ENCODE assay signal across 8 cellular contexts in genomic region chr17:40344321-40345160, GRCh38. TPM values are rescaled to one million over a fixed set of nuclear protein-coding genes. Genes with fewer than 3 reads are reported as not detected.
A peak's percentile ranks its signal among the peaks of the same experiment; 100 is the strongest.
DNase-seq lines count a peak whose midpoint lies in the region; ATAC-seq, FAIRE-seq and TF ChIP-seq lines count a peak whose summit lies in the region.
"Had no signal": no experiment of that assay in that cellular context is flagged by ENCODE, and none has a peak within 500 bp of the region (broad histone marks: within the 10 kb centered on the region; RNA-seq: fewer than 3 reads in every experiment).

No MANE protein-coding gene starts in this region.

- H4K20me1 ChIP-seq in astrocyte (ENCODE audit: insufficient read depth, low read length) = peaks cover 62% of the 10 kb centered on the region

- no peak for ATAC-seq in GM19452 (IDR thresholded peaks at IDR 0.05; ENCODE audit: unreplicated experiment)

- intact Hi-C loops in kidney (cut with DNase I) (no loop called here), lower leg skin (cut with DNase I; ENCODE audit: low total_unique reads) (loop anchor here (10.0 kb wide), 1 partner anchor 230 kb away; no protein-coding TSS in a partner anchor)

- H3K4me2 ChIP-seq in astrocyte (ENCODE audit: low read length) = peak overlapping the region; percentile 95

- H3K9ac ChIP-seq in astrocyte (ENCODE audit: low read length) (peak overlapping the region; percentile 88), kidney (ENCODE audit: low read length in 2 of 2) (peak overlapping the region; percentile 61 to 98), stomach smooth muscle (ENCODE audit: low read length in 2 of 2) (peak overlapping the region; percentile 68 to 82)

- H3K27me3 ChIP-seq in astrocyte (ENCODE audit: insufficient read depth, low read length) = no peaks in the 10 kb centered on the region
- no peaks in the 10 kb centered on the region for H3K27me3 ChIP-seq in stomach smooth muscle (ENCODE audit: control insufficient read depth in 1 of 2, insufficient read depth in 2 of 2, low read length in 2 of 2)

- no peak for TF ChIP-seq POLR2A in lower leg skin (IDR thresholded peaks at IDR 0.05)

- peaks cover 3% of the 10 kb centered on the region for H3K36me3 Mint-ChIP-seq in IgD-negative memory B cell
- H3K36me3 Mint-ChIP-seq in astrocyte (ENCODE audit: low read depth, unreplicated experiment) = peaks cover 4% of the 10 kb centered on the region

- H3K4me3 ChIP-seq in astrocyte (ENCODE audit: insufficient read depth, low read depth, low read length) = peak overlapping the region; percentile 63
- peak overlapping the region; percentile 81 to 91 for H3K4me3 ChIP-seq in kidney (ENCODE audit: low read length in 2 of 2)
- H3K4me3 ChIP-seq in stomach smooth muscle (ENCODE audit: low read length in 2 of 2) = peak overlapping the region; percentile 85 to 86
- H3K4me3 ChIP-seq in lower leg skin (ENCODE audit: low read depth, poor library complexity, severe bottlenecking) = no peak overlapping the region

- no peaks in the 10 kb centered on the region for H3K27me3 Mint-ChIP-seq in IgD-negative memory B cell
- no peaks in the 10 kb centered on the region for H3K27me3 Mint-ChIP-seq in astrocyte (ENCODE audit: low read depth, unreplicated experiment)

- no peak for FAIRE-seq in astrocyte (lab: Jason Lieb, UNC)
- FAIRE-seq in kidney (lab: Jason Lieb, UNC) = no peak

- H3K27ac Mint-ChIP-seq in IgD-negative memory B cell (peak overlapping the region; percentile 86 to 93 (median 93)), astrocyte (ENCODE audit: unreplicated experiment) (peak overlapping the region; percentile 48)

- H3K9me3 Mint-ChIP-seq in IgD-negative memory B cell = no peaks in the 10 kb centered on the region
- no peaks in the 10 kb centered on the region for H3K9me3 Mint-ChIP-seq in astrocyte (ENCODE audit: unreplicated experiment)

- peak overlapping the region; percentile 65 for H3K27ac ChIP-seq in astrocyte (ENCODE audit: low read depth, low read length)
- peak overlapping the region; percentile 93 to 95 for H3K27ac ChIP-seq in kidney (ENCODE audit: low read depth in 2 of 2, low read length in 2 of 2)
- peak overlapping the region; percentile 71 for H3K27ac ChIP-seq in stomach smooth muscle (ENCODE audit: low read length)

- H3K79me2 ChIP-seq in astrocyte (ENCODE audit: insufficient read depth, low read length) = peaks cover 77% of the 10 kb centered on the region

- H3K4me3 Mint-ChIP-seq in IgD-negative memory B cell (peak overlapping the region; percentile 44 to 85 (median 78)), astrocyte (ENCODE audit: unreplicated experiment) (peak overlapping the region; percentile 93)

- peaks cover 31 to 55% (median 53%) of the 10 kb centered on the region in 3 donors for H3K4me1 Mint-ChIP-seq in IgD-negative memory B cell
- peaks cover 35% of the 10 kb centered on the region for H3K4me1 Mint-ChIP-seq in astrocyte (ENCODE audit: low read depth, unreplicated experiment)

- DNase-seq in astrocyte (ENCODE audit: low read depth) = no peak
- no peak for DNase-seq in kidney
- no peak for DNase-seq in lower leg skin (ENCODE audit: low spot score in 2 of 2)
- no peak for DNase-seq in COR-L47 (lab: John Stamatoyannopoulos, UW)
- DNase-seq: GOT3 had no signal

- WGBS in lower leg skin, 2 donors = 37 to 41% methylated on average over 7 of the region's 7 CpGs

- H3K9me3 ChIP-seq in astrocyte (ENCODE audit: insufficient read depth, low read depth, low read length) (no peaks in the 10 kb centered on the region), kidney (ENCODE audit: control insufficient read depth in 1 of 2, low read length in 2 of 2) (no peaks in the 10 kb centered on the region), stomach smooth muscle (ENCODE audit: control insufficient read depth in 2 of 2, low read length in 2 of 2) (no peaks in the 10 kb centered on the region)

- peaks cover 5% of the 10 kb centered on the region for H3K36me3 ChIP-seq in astrocyte (ENCODE audit: insufficient read depth, low read length)
- peaks cover 2 to 11% of the 10 kb centered on the region in 2 donors for H3K36me3 ChIP-seq in kidney (ENCODE audit: control insufficient read depth in 1 of 2, insufficient read depth in 2 of 2, low read length in 2 of 2)
- H3K36me3 ChIP-seq in stomach smooth muscle (ENCODE audit: control insufficient read depth in 2 of 2, insufficient read depth in 2 of 2, low read length in 2 of 2) = peaks cover 6 to 7% of the 10 kb centered on the region in 2 donors

- H3K4me1 ChIP-seq in astrocyte (ENCODE audit: insufficient read depth, low read length) (peaks cover 75% of the 10 kb centered on the region), kidney (ENCODE audit: control insufficient read depth in 1 of 2, insufficient read depth in 1 of 2, low read depth in 1 of 2, low read length in 2 of 2) (peaks cover 53 to 60% of the 10 kb centered on the region in 2 donors), stomach smooth muscle (ENCODE audit: control insufficient read depth, insufficient read depth, low read length) (peaks cover 86% of the 10 kb centered on the region)

- H2AFZ ChIP-seq in astrocyte (ENCODE audit: low read depth, low read length) = peak overlapping the region; percentile 8

- TF ChIP-seq CTCF in astrocyte (IDR thresholded peaks at IDR 0.05; ENCODE audit: insufficient read depth, low read depth, low read length) = no peak
- TF ChIP-seq CTCF in kidney (IDR thresholded peaks at IDR 0.05; ENCODE audit: borderline replicate concordance, extremely low read depth, insufficient read depth) = no peak
- no peak for TF ChIP-seq CTCF in lower leg skin (IDR thresholded peaks at IDR 0.05)

RNA-seq across cellular contexts. Expression of gene GJD3, which starts 20.0 kb away (rescaled TPM):
- polyA plus RNA-seq in IgD-negative memory B cell (not detected), kidney (ENCODE audit: insufficient read depth, low read depth, low replicate concordance) (not detected)
- total RNA-seq in astrocyte (0.34 and 0.43 TPM in 2 replicates), kidney (2.6 TPM), lower leg skin (not detected)

RNA-seq across cellular contexts. Expression of gene RARA, which starts 35.6 kb away (rescaled TPM):
- polyA plus RNA-seq in IgD-negative memory B cell (13.7 TPM), kidney (ENCODE audit: insufficient read depth, low read depth, low replicate concordance) (22.5 TPM)
- total RNA-seq in astrocyte (37.6 and 38.8 TPM in 2 replicates), kidney (45.7 TPM), lower leg skin (10 to 100 TPM; 18.1 to 38.0 (median 25.2) TPM)

RNA-seq across cellular contexts. Expression of gene CDC6, which starts 56.9 kb away (rescaled TPM):
- polyA plus RNA-seq in IgD-negative memory B cell (0.93 TPM), kidney (ENCODE audit: insufficient read depth, low read depth, low replicate concordance) (0.49 TPM)
- total RNA-seq in astrocyte (6.4 and 14.4 TPM in 2 replicates), kidney (1.7 TPM), lower leg skin (1 to 10 TPM in 2 of 4 donors, under 1 TPM in 2; 0.42 to 1.6 (median 1.0) TPM)
